In genomic region chr1:234401658-234402057, GRCh38 we compare ENCODE assay signal across 19 cellular contexts. TPM values are rescaled to one million over a fixed set of nuclear protein-coding genes. Genes with fewer than 3 reads are reported as not detected.
A peak's percentile ranks its signal among the peaks of the same experiment; 100 is the strongest.
DNase-seq lines count a peak whose midpoint lies in the region; ATAC-seq lines count a peak whose summit lies in the region.
"Had no signal": no experiment of that assay in that cellular context is flagged by ENCODE, and none has a peak within 500 bp of the region (broad histone marks: within the 10 kb centered on the region; RNA-seq: fewer than 3 reads in every experiment).

No MANE protein-coding gene starts in this region.

- no peaks in the 10 kb centered on the region for H3K27me3 Mint-ChIP-seq in activated naive CD4-positive, alpha-beta T cell treated with anti-CD3 and anti-CD28 coated beads, Interleukin-2, amount 10 ng/mL, durations not matched to agents 7 days and 5 days
- H3K27me3 Mint-ChIP-seq in T-helper 17 cell, result no peaks in the 10 kb centered on the region
- H3K27me3 Mint-ChIP-seq in central memory CD8-positive, alpha-beta T cell, result no peaks in the 10 kb centered on the region
- H3K27me3 Mint-ChIP-seq in stimulated activated naive CD8-positive, alpha-beta T cell treated with anti-CD3 and anti-CD28 coated beads, Interleukin-15, amount 100 ng/mL, for 72 hours, result no peaks in the 10 kb centered on the region

- H3K27ac Mint-ChIP-seq in activated naive CD4-positive, alpha-beta T cell treated with anti-CD3 and anti-CD28 coated beads, Interleukin-2, amount 10 ng/mL, durations not matched to agents 7 days and 5 days, result peak overlapping the region; percentile 95
- peak overlapping the region; percentile 74 for H3K27ac Mint-ChIP-seq in T-helper 17 cell
- peak overlapping the region; percentile 81 for H3K27ac Mint-ChIP-seq in central memory CD8-positive, alpha-beta T cell (ENCODE audit: low read depth)
- peak overlapping the region in 1 of 2 donors; percentile 91 for H3K27ac Mint-ChIP-seq in stimulated activated naive CD8-positive, alpha-beta T cell treated with anti-CD3 and anti-CD28 coated beads, Interleukin-15, amount 100 ng/mL, for 72 hours

- H3K9me3 Mint-ChIP-seq in activated naive CD4-positive, alpha-beta T cell treated with anti-CD3 and anti-CD28 coated beads, Interleukin-2, amount 10 ng/mL, durations not matched to agents 7 days and 5 days, result no peaks in the 10 kb centered on the region
- no peaks in the 10 kb centered on the region for H3K9me3 Mint-ChIP-seq in central memory CD8-positive, alpha-beta T cell
- no peaks in the 10 kb centered on the region for H3K9me3 Mint-ChIP-seq in stimulated activated naive CD8-positive, alpha-beta T cell treated with anti-CD3 and anti-CD28 coated beads, Interleukin-15, amount 100 ng/mL, for 72 hours

- H3K4me1 Mint-ChIP-seq in activated naive CD4-positive, alpha-beta T cell treated with anti-CD3 and anti-CD28 coated beads, Interleukin-2, amount 10 ng/mL, durations not matched to agents 7 days and 5 days, result peaks cover 68% of the 10 kb centered on the region
- peaks cover 39% of the 10 kb centered on the region for H3K4me1 Mint-ChIP-seq in T-helper 17 cell
- peaks cover 45% of the 10 kb centered on the region for H3K4me1 Mint-ChIP-seq in central memory CD8-positive, alpha-beta T cell
- peaks cover 36% of the 10 kb centered on the region for H3K4me1 Mint-ChIP-seq in stimulated activated naive CD8-positive, alpha-beta T cell treated with anti-CD3 and anti-CD28 coated beads, Interleukin-15, amount 100 ng/mL, for 72 hours

- peaks cover 16% of the 10 kb centered on the region for H3K36me3 Mint-ChIP-seq in activated naive CD4-positive, alpha-beta T cell treated with anti-CD3 and anti-CD28 coated beads, Interleukin-2, amount 10 ng/mL, durations not matched to agents 7 days and 5 days
- H3K36me3 Mint-ChIP-seq in T-helper 17 cell (ENCODE audit: low read depth), result no peaks in the 10 kb centered on the region
- H3K36me3 Mint-ChIP-seq in central memory CD8-positive, alpha-beta T cell (ENCODE audit: insufficient read depth), result peaks cover 4% of the 10 kb centered on the region

- ATAC-seq in T-helper 17 cell (peak; percentile 44), HG02981 (IDR thresholded peaks at IDR 0.05; ENCODE audit: unreplicated experiment) (no peak)
- no peak for ATAC-seq in central memory CD8-positive, alpha-beta T cell (replicated peaks; ENCODE audit: extremely low read depth, poor library complexity, severe bottlenecking)
- ATAC-seq in stimulated activated naive CD8-positive, alpha-beta T cell treated with anti-CD3 and anti-CD28 coated beads, Interleukin-15, amount 100 ng/mL, for 72 hours, result no peak
- ATAC-seq: PC-3 had no signal

- CTCF ChIA-PET in activated naive CD4-positive, alpha-beta T cell treated with anti-CD3 and anti-CD28 coated beads, Interleukin-2, amount 10 ng/mL, durations not matched to agents 7 days and 5 days (lab: Charles Lee), result no interaction called here

- H3K4me3 Mint-ChIP-seq in activated naive CD4-positive, alpha-beta T cell treated with anti-CD3 and anti-CD28 coated beads, Interleukin-2, amount 10 ng/mL, durations not matched to agents 7 days and 5 days, result peak overlapping the region; percentile 70
- H3K4me3 Mint-ChIP-seq in T-helper 17 cell, result peak overlapping the region; percentile 85
- H3K4me3 Mint-ChIP-seq in central memory CD8-positive, alpha-beta T cell, result peak overlapping the region; percentile 45
- H3K4me3 Mint-ChIP-seq in stimulated activated naive CD8-positive, alpha-beta T cell treated with anti-CD3 and anti-CD28 coated beads, Interleukin-15, amount 100 ng/mL, for 72 hours, result peak overlapping the region; percentile 21 to 55

- no peaks in the 10 kb centered on the region for H3K9me3 ChIP-seq in T-helper 17 cell (ENCODE audit: control insufficient read depth, low read length, poor library complexity, severe bottlenecking)
- H3K9me3 ChIP-seq: left ventricle myocardium inferior, ovary, right lobe of liver, SJSA1, suprapubic skin had no signal

- DNase-seq in activated naive CD4-positive, alpha-beta T cell treated with anti-CD3 and anti-CD28 coated beads, Interleukin-2, amount 10 ng/mL, durations not matched to agents 7 days and 5 days, result no peak
- no peak for DNase-seq in activated naive CD4-positive, alpha-beta T cell treated with anti-CD3 and anti-CD28 coated beads, Interleukin-2, amount 50 U/mL, for 16 hours
- no peak for DNase-seq in T-helper 17 cell
- DNase-seq in central memory CD8-positive, alpha-beta T cell (ENCODE audit: low spot score in 2 of 2), result no peak
- DNase-seq in stimulated activated naive CD8-positive, alpha-beta T cell treated with anti-CD3 and anti-CD28 coated beads, Interleukin-15, amount 100 ng/mL, for 72 hours, result no peak
- no peak for DNase-seq in SIG-M5 (lab: John Stamatoyannopoulos, UW)
- no peak for DNase-seq in NCI-H146 treated with DMSO at 0.1 percent for 48 hours (lab: John Stamatoyannopoulos, UW; ENCODE audit: unreplicated experiment)
- DNase-seq: activated CD4-positive, alpha-beta T cell treated with anti-CD3 and anti-CD28 coated beads, Interleukin-2, amount 50 U/mL, for 1 hour; brain microvascular endothelial cell; left ventricle myocardium inferior; NCI-H2081 treated with DMSO at 0.1 percent for 48 hours; NCI-H526; ovary; PC-3; right lobe of liver; stimulated activated CD4-positive, alpha-beta T cell treated with anti-CD3 and anti-CD28 coated beads, Interleukin-2, amount 100 ng/mL, for 24 hours had no signal

RNA-seq across cellular contexts. Expression of gene COA6, which starts 28.4 kb away (rescaled TPM):
- total RNA-seq in T-helper 17 cell, result 10 to 100 TPM; 11.3 to 14.0 TPM
